Comparison of ENCODE assay signal across 8 cellular contexts in the genomic region with DNA sequence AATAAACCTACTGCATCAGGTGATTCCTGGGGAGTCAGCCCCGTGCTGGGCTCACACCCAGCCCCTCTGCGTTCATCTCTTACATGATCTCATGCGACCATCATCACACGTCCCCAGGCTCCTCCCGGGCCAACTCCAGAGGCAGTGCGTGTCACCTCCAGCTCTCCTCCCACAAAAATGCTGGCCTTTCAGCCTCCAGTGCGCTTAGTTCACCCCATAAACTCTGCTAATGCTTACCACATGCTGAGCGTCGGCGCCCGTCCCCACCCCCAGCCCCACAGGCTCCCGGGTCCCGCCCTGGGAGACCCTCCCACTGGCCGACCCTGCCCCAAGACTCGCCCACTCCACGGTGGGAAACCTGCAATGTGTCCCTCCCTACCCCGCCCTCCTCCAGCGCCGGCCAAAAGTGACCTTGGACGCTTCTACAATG. TPM values are rescaled to one million over a fixed set of nuclear protein-coding genes. Genes with fewer than 3 reads are reported as not detected.
DNase-seq lines count a peak whose midpoint lies in the region; ATAC-seq and TF ChIP-seq lines count a peak whose summit lies in the region.

No MANE protein-coding gene starts in this region.

- TF ChIP-seq POLR2A in testis (IDR thresholded peaks at IDR 0.05), result no peak

- peaks cover 4% of the 10 kb centered on the region for H3K4me1 ChIP-seq in testis

- no peak for ATAC-seq in activated T-cell treated with anti-CD3 and anti-CD28 coated beads, Interleukin-2, amount 50 U/mL, for 72 hours (replicated peaks in 1 of 2)
- ATAC-seq in HG03571 (IDR thresholded peaks at IDR 0.05; ENCODE audit: unreplicated experiment), result no peak

- POLR2A ChIA-PET in activated CD4-positive, alpha-beta T cell treated with anti-CD3 and anti-CD28 coated beads, Interleukin-2, amount 10 ng/mL, durations not matched to agents 7 days and 5 days (lab: Charles Lee), result interaction anchor here (0.6 kb wide), 1 partner anchor 1476 kb away, joined by 4 read pairs; no protein-coding TSS in a partner anchor

- H3K9me3 Mint-ChIP-seq in activated CD4-positive, alpha-beta T cell treated with anti-CD3 and anti-CD28 coated beads, Interleukin-2, amount 10 ng/mL, durations not matched to agents 7 days and 5 days, result no peaks in the 10 kb centered on the region
- no peaks in the 10 kb centered on the region for H3K9me3 Mint-ChIP-seq in activated T-cell treated with anti-CD3 and anti-CD28 coated beads, Interleukin-2, amount 50 U/mL, for 72 hours

- intact Hi-C loops in testis (cut with DNase I; ENCODE audit: low total_unique reads), result no loop called here

- no peak overlapping the region for H3K27ac ChIP-seq in testis

- no peak for TF ChIP-seq CTCF in testis (IDR thresholded peaks at IDR 0.05)

- H3K27ac Mint-ChIP-seq in activated CD4-positive, alpha-beta T cell treated with anti-CD3 and anti-CD28 coated beads, Interleukin-2, amount 10 ng/mL, durations not matched to agents 7 days and 5 days, result no peak overlapping the region
- no peak overlapping the region for H3K27ac Mint-ChIP-seq in activated T-cell treated with anti-CD3 and anti-CD28 coated beads, Interleukin-2, amount 50 U/mL, for 72 hours

- no peaks in the 10 kb centered on the region for H3K36me3 Mint-ChIP-seq in activated CD4-positive, alpha-beta T cell treated with anti-CD3 and anti-CD28 coated beads, Interleukin-2, amount 10 ng/mL, durations not matched to agents 7 days and 5 days (ENCODE audit: low read depth)
- H3K36me3 Mint-ChIP-seq in activated T-cell treated with anti-CD3 and anti-CD28 coated beads, Interleukin-2, amount 50 U/mL, for 72 hours (ENCODE audit: insufficient read depth in 2 of 2), result no peaks in the 10 kb centered on the region

- 4 to 5% methylated on average over 20 of the region's 20 CpGs for WGBS in testis, 2 donors

- no peaks in the 10 kb centered on the region for H3K9me3 ChIP-seq in testis

- peaks cover 10% of the 10 kb centered on the region for H3K4me1 Mint-ChIP-seq in activated CD4-positive, alpha-beta T cell treated with anti-CD3 and anti-CD28 coated beads, Interleukin-2, amount 10 ng/mL, durations not matched to agents 7 days and 5 days
- peaks cover 18% of the 10 kb centered on the region for H3K4me1 Mint-ChIP-seq in activated T-cell treated with anti-CD3 and anti-CD28 coated beads, Interleukin-2, amount 50 U/mL, for 72 hours (ENCODE audit: low read depth)

- H3K4me3 Mint-ChIP-seq in activated CD4-positive, alpha-beta T cell treated with anti-CD3 and anti-CD28 coated beads, Interleukin-2, amount 10 ng/mL, durations not matched to agents 7 days and 5 days, result peak overlapping the region; percentile 19
- peak overlapping the region; percentile 67 to 72 for H3K4me3 Mint-ChIP-seq in activated T-cell treated with anti-CD3 and anti-CD28 coated beads, Interleukin-2, amount 50 U/mL, for 72 hours

- peaks cover 33% of the 10 kb centered on the region for H3K27me3 Mint-ChIP-seq in activated CD4-positive, alpha-beta T cell treated with anti-CD3 and anti-CD28 coated beads, Interleukin-2, amount 10 ng/mL, durations not matched to agents 7 days and 5 days
- peaks cover 53% of the 10 kb centered on the region for H3K27me3 Mint-ChIP-seq in activated T-cell treated with anti-CD3 and anti-CD28 coated beads, Interleukin-2, amount 50 U/mL, for 72 hours (ENCODE audit: low read depth)

- no peak for DNase-seq in activated CD4-positive, alpha-beta T cell treated with anti-CD3 and anti-CD28 coated beads, Interleukin-2, amount 10 ng/mL, durations not matched to agents 7 days and 5 days
- DNase-seq in activated CD4-positive, alpha-beta T cell treated with anti-CD3 and anti-CD28 coated beads for 4 hours, result no peak
- peak in 1 of 2 donors; percentile 7 for DNase-seq in activated T-cell treated with anti-CD3 and anti-CD28 coated beads, Interleukin-2, amount 50 U/mL, for 72 hours
- DNase-seq in islet precursor cell (peak; percentile 63), testis (no peak), SW 1271 (lab: John Stamatoyannopoulos, UW) (no peak), RKO (ENCODE audit: low spot score) (no peak)

- CTCF ChIA-PET in activated CD4-positive, alpha-beta T cell treated with anti-CD3 and anti-CD28 coated beads, Interleukin-2, amount 10 ng/mL, durations not matched to agents 7 days and 5 days (lab: Charles Lee), result interaction anchor here (0.6 to 1.8 kb wide), 5 partner anchors 11 to 534 kb away, joined by 3 to 4 read pairs (median 3); no protein-coding TSS in a partner anchor

- H3K36me3 ChIP-seq in testis (ENCODE audit: low read depth, missing control alignments), result no peaks in the 10 kb centered on the region

- H3K4me3 ChIP-seq in testis, result peak overlapping the region; percentile 52 to 60

- H3K27me3 ChIP-seq in testis, result no peaks in the 10 kb centered on the region

RNA-seq across cellular contexts. Expression of a gene that starts 0.8 kb away (rescaled TPM):
- total RNA-seq in activated CD4-positive, alpha-beta T cell treated with anti-CD3 and anti-CD28 coated beads, Interleukin-2, amount 10 ng/mL, durations not matched to agents 7 days and 5 days, result under 1 TPM; 0.10 to 0.17 TPM
- 1 to 10 TPM; 6.1 to 6.3 TPM for total RNA-seq in activated T-cell treated with anti-CD3 and anti-CD28 coated beads, Interleukin-2, amount 50 U/mL, for 72 hours
- 10 to 100 TPM; 24.9 to 36.2 TPM for total RNA-seq in testis
- polyA plus RNA-seq in testis (ENCODE audit: insufficient read depth, low read depth, low replicate concordance), result 20.0 TPM

Comparison
In these comparisons a context has a peak if more than half of its experiments do, and no peak if none do; other contexts are left out.
1. RNA of a gene that starts 0.8 kb away (total RNA-seq): 24.9 to 36.2 TPM in testis and 6.1 to 6.3 TPM in activated T-cell treated with anti-CD3 and anti-CD28 coated beads, Interleukin-2, amount 50 U/mL, for 72 hours; 0.10 to 0.17 TPM in activated CD4-positive, alpha-beta T cell treated with anti-CD3 and anti-CD28 coated beads, Interleukin-2, amount 10 ng/mL, durations not matched to agents 7 days and 5 days; every median in the first group is over 4 times any median in the second.